In genomic region chr2:106191511-106192016, GRCh38 we compare ENCODE assay signal across 10 cellular contexts. TPM values are rescaled to one million over a fixed set of nuclear protein-coding genes. Genes with fewer than 3 reads are reported as not detected.
DNase-seq lines count a peak whose midpoint lies in the region; ATAC-seq and TF ChIP-seq lines count a peak whose summit lies in the region.
"Had no signal": no experiment of that assay in that cellular context is flagged by ENCODE, and none has a peak within 500 bp of the region (broad histone marks: within the 10 kb centered on the region; RNA-seq: fewer than 3 reads in every experiment).

No MANE protein-coding gene starts in this region.

- POLR2A ChIA-PET in PC-3 (lab: Charles Lee; ENCODE audit: unreplicated experiment), result no interaction called here

- H3K36me3 ChIP-seq in PC-3 (ENCODE audit: low read depth, low read length), result no peaks in the 10 kb centered on the region

- no TSS peak for BruUV-seq in PC-3 (replicated peaks; lab: Mats Ljungman, UMichigan)

- H3K27me3 Mint-ChIP-seq in activated T-cell treated with anti-CD3 and anti-CD28 coated beads, Interleukin-2, amount 50 U/mL, for 72 hours (ENCODE audit: low read depth), result no peaks in the 10 kb centered on the region
- no peaks in the 10 kb centered on the region for H3K27me3 Mint-ChIP-seq in effector memory CD8-positive, alpha-beta T cell
- H3K27me3 Mint-ChIP-seq in progenitor cell of endocrine pancreas, result no peaks in the 10 kb centered on the region

- intact Hi-C loops in PC-3 (cut with micrococcal nuclease), result no loop called here

- H2AFZ ChIP-seq in PC-3 (ENCODE audit: low read length), result no peak overlapping the region

- no peak for ATAC-seq in activated T-cell treated with anti-CD3 and anti-CD28 coated beads, Interleukin-2, amount 50 U/mL, for 72 hours (replicated peaks in 1 of 2)
- no peak for ATAC-seq in PC-3
- ATAC-seq in effector memory CD8-positive, alpha-beta T cell (replicated peaks), result no peak
- no peak for ATAC-seq in GM19452 (IDR thresholded peaks at IDR 0.05; ENCODE audit: unreplicated experiment)
- no peak for ATAC-seq in HG03045 (IDR thresholded peaks at IDR 0.05; ENCODE audit: unreplicated experiment)
- ATAC-seq in GM18873 (IDR thresholded peaks at IDR 0.05; ENCODE audit: low FRiP score, unreplicated experiment), result no peak

- H3K27me3 ChIP-seq in PC-3 (ENCODE audit: low read length), result no peaks in the 10 kb centered on the region

- H3K9me3 Mint-ChIP-seq in activated T-cell treated with anti-CD3 and anti-CD28 coated beads, Interleukin-2, amount 50 U/mL, for 72 hours, result no peaks in the 10 kb centered on the region
- H3K9me3 Mint-ChIP-seq in effector memory CD8-positive, alpha-beta T cell, result no peaks in the 10 kb centered on the region
- H3K9me3 Mint-ChIP-seq in progenitor cell of endocrine pancreas (ENCODE audit: low read depth), result no peaks in the 10 kb centered on the region

- H3K4me1 Mint-ChIP-seq in activated T-cell treated with anti-CD3 and anti-CD28 coated beads, Interleukin-2, amount 50 U/mL, for 72 hours (ENCODE audit: low read depth), result peaks cover 68% of the 10 kb centered on the region
- peaks cover 43 to 48% of the 10 kb centered on the region in 2 donors for H3K4me1 Mint-ChIP-seq in effector memory CD8-positive, alpha-beta T cell (ENCODE audit: low read depth in 2 of 2)
- peaks cover 23% of the 10 kb centered on the region for H3K4me1 Mint-ChIP-seq in progenitor cell of endocrine pancreas (ENCODE audit: low read depth)

- no peaks in the 10 kb centered on the region for H3K9me2 ChIP-seq in PC-3 (replicated peaks; ENCODE audit: low read length)

- H3K4me3 ChIP-seq in PC-3 (ENCODE audit: low read length), result no peak overlapping the region

- H3K36me3 Mint-ChIP-seq in activated T-cell treated with anti-CD3 and anti-CD28 coated beads, Interleukin-2, amount 50 U/mL, for 72 hours (ENCODE audit: insufficient read depth in 2 of 2), result peaks cover 3% of the 10 kb centered on the region in 2 donors
- peaks cover 25% of the 10 kb centered on the region for H3K36me3 Mint-ChIP-seq in effector memory CD8-positive, alpha-beta T cell (ENCODE audit: insufficient read depth)
- H3K36me3 Mint-ChIP-seq in progenitor cell of endocrine pancreas (ENCODE audit: insufficient read depth), result no peaks in the 10 kb centered on the region

- H3K27ac Mint-ChIP-seq in activated T-cell treated with anti-CD3 and anti-CD28 coated beads, Interleukin-2, amount 50 U/mL, for 72 hours, result peak overlapping the region; percentile 11
- H3K27ac Mint-ChIP-seq in effector memory CD8-positive, alpha-beta T cell, result no peak overlapping the region
- peak overlapping the region; percentile 33 for H3K27ac Mint-ChIP-seq in progenitor cell of endocrine pancreas

- TF ChIP-seq CTCF in PC-3 (conservative IDR thresholded peaks at IDR 0.05; ENCODE audit: low read depth, low read length), result no peak
- no peak for TF ChIP-seq CTCF in progenitor cell of endocrine pancreas (IDR thresholded peaks at IDR 0.05; ENCODE audit: unreplicated experiment)

- no peak overlapping the region for H3K27ac ChIP-seq in PC-3 (ENCODE audit: low read length)
- H3K27ac ChIP-seq: VCaP had no signal

- H3F3A ChIP-seq in PC-3 (ENCODE audit: low read length, unreplicated experiment), result no peaks in the 10 kb centered on the region

- H3K4me1 ChIP-seq in PC-3 (ENCODE audit: insufficient read depth, low read length), result peaks cover 37% of the 10 kb centered on the region

- peaks cover 15% of the 10 kb centered on the region; the same call in 1 of the 2 replicates for H4K20me1 ChIP-seq in PC-3 (ENCODE audit: low read length)

- CTCF ChIA-PET in PC-3 (lab: Charles Lee), result interaction anchor here (0.5 kb wide), 1 partner anchor 56 kb away, joined by 3 read pairs; no protein-coding TSS in a partner anchor

- no peaks in the 10 kb centered on the region for H3K9me3 ChIP-seq in PC-3 (ENCODE audit: low read length)

- no peak overlapping the region for H3K9ac ChIP-seq in PC-3 (ENCODE audit: low read length)

- peaks cover 69% of the 10 kb centered on the region for H3K79me2 ChIP-seq in PC-3 (ENCODE audit: low read length)

- DNase-seq in activated T-cell treated with anti-CD3 and anti-CD28 coated beads, Interleukin-2, amount 50 U/mL, for 72 hours, result no peak
- DNase-seq in activated T-cell treated with anti-CD3 and anti-CD28 coated beads for 4 hours, result no peak
- DNase-seq in PC-3, result no peak
- no peak for DNase-seq in effector memory CD8-positive, alpha-beta T cell
- no peak for DNase-seq in progenitor cell of endocrine pancreas (ENCODE audit: low spot score, unreplicated experiment)
- DNase-seq: effector CD4-positive, alpha-beta T cell had no signal

- H3K4me3 Mint-ChIP-seq in activated T-cell treated with anti-CD3 and anti-CD28 coated beads, Interleukin-2, amount 50 U/mL, for 72 hours, result peak overlapping the region; percentile 1 to 86
- peak overlapping the region; percentile 2 to 93 for H3K4me3 Mint-ChIP-seq in effector memory CD8-positive, alpha-beta T cell
- H3K4me3 Mint-ChIP-seq in progenitor cell of endocrine pancreas (ENCODE audit: low read depth), result peak overlapping the region; percentile 53

- H3K4me2 ChIP-seq in PC-3 (ENCODE audit: low read length), result peak overlapping the region; percentile 48

RNA-seq across cellular contexts. Expression of gene UXS1, which starts 2.5 kb away (rescaled TPM):
- total RNA-seq in activated T-cell treated with anti-CD3 and anti-CD28 coated beads, Interleukin-2, amount 50 U/mL, for 72 hours, result 10 to 100 TPM; 33.9 to 39.9 TPM
- total RNA-seq in PC-3 (2014; rRNA removed) (45.8 and 49.1 TPM in 2 replicates), progenitor cell of endocrine pancreas (60.7 and 62.1 TPM in 2 replicates)

Comparison
In these comparisons a context has a peak if more than half of its experiments do, and no peak if none do; other contexts are left out.
1. H3K27ac Mint-ChIP-seq: peak in activated T-cell treated with anti-CD3 and anti-CD28 coated beads, Interleukin-2, amount 50 U/mL, for 72 hours (single experiment) and progenitor cell of endocrine pancreas (single experiment); none in effector memory CD8-positive, alpha-beta T cell (0 of 2).
2. Peak in every context shown above with its lines, with median percentiles within 50 percentile points of each other: H3K4me3 Mint-ChIP-seq.